Comparison of ENCODE assay signal across 8 cellular contexts in the genomic region with DNA sequence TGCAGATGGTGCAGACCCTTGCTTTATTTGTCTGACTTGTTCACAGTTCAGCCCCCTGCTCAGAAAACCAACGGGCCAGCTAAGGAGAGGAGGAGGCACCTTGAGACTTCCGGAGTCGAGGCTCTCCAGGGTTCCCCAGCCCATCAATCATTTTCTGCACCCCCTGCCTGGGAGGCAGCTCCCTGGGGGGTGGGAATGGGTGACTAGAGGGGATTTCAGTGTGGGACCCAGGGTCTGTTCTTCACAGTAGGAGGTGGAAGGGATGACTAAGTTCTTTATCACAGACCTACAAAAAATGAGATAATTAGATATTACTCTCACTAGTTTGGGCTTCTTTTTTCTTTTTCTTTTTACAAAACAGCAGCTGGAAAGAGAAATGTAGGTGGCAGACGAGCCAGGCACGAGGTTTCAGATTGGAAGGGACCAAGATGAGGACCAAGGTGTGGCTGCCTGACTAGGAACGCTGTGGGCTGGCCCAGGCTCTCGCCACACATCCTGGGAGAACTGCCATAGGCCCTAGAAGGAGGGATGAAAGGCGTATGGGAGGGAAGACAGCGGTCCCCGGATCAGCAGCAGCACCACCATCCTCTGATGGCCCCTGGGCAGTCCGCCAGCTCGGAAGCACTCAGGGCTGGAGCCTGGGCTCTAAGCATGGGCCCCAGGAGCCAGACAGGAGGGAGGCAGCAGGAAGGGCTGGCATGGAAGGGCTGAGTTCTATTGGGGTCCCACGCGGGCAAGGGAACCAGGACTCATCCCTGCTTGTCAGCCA. TPM values are rescaled to one million over a fixed set of nuclear protein-coding genes. Genes with fewer than 3 reads are reported as not detected.
DNase-seq lines count a peak whose midpoint lies in the region; ATAC-seq, FAIRE-seq and TF ChIP-seq lines count a peak whose summit lies in the region.

No MANE protein-coding gene starts in this region.

- H4K20me1 ChIP-seq in keratinocyte (ENCODE audit: control insufficient read depth, extremely low read depth, insufficient read depth, low read length), result no peaks in the 10 kb centered on the region

- no peaks in the 10 kb centered on the region for H3K27me3 ChIP-seq in keratinocyte (ENCODE audit: control insufficient read depth, extremely low read depth, insufficient read depth, low read length)

- no peak for TF ChIP-seq CTCF in keratinocyte (optimal IDR thresholded peaks at IDR 0.05 in 1 of 3, IDR thresholded peaks at IDR 0.05 in 1 of 3, conservative IDR thresholded peaks at IDR 0.05 in 1 of 3; ENCODE audit: extremely low read depth in 1 of 3, insufficient read depth in 2 of 3, low read length in 3 of 3)
- TF ChIP-seq CTCF in type B pancreatic cell (conservative IDR thresholded peaks at IDR 0.05), result no peak

- peaks cover 19% of the 10 kb centered on the region for H3K79me2 ChIP-seq in keratinocyte (ENCODE audit: control insufficient read depth, insufficient read depth, low read length)

- peak overlapping the region; percentile 71 for H3K27ac Mint-ChIP-seq in activated CD8-positive, alpha-beta memory T cell treated with anti-CD3 and anti-CD28 coated beads, Interleukin-2, amount 10 ng/mL, durations not matched to agents 7 days and 5 days
- H3K27ac Mint-ChIP-seq in activated naive CD8-positive, alpha-beta T cell treated with anti-CD3 and anti-CD28 coated beads, Interleukin-2, amount 50 U/mL, for 24 hours, result peak overlapping the region; percentile 64
- peak overlapping the region; percentile 41 for H3K27ac Mint-ChIP-seq in type B pancreatic cell

- H3K36me3 Mint-ChIP-seq in activated CD8-positive, alpha-beta memory T cell treated with anti-CD3 and anti-CD28 coated beads, Interleukin-2, amount 10 ng/mL, durations not matched to agents 7 days and 5 days, result peaks cover 7% of the 10 kb centered on the region
- peaks cover 7% of the 10 kb centered on the region for H3K36me3 Mint-ChIP-seq in activated naive CD8-positive, alpha-beta T cell treated with anti-CD3 and anti-CD28 coated beads, Interleukin-2, amount 50 U/mL, for 24 hours (ENCODE audit: low read depth)
- H3K36me3 Mint-ChIP-seq in type B pancreatic cell, result no peaks in the 10 kb centered on the region

- ATAC-seq in activated CD8-positive, alpha-beta memory T cell treated with anti-CD3 and anti-CD28 coated beads, Interleukin-2, amount 10 ng/mL, durations not matched to agents 7 days and 5 days, result no peak
- ATAC-seq in activated naive CD8-positive, alpha-beta T cell treated with anti-CD3 and anti-CD28 coated beads, Interleukin-2, amount 50 U/mL, for 24 hours, result no peak

- H3K9me3 ChIP-seq in keratinocyte (ENCODE audit: control insufficient read depth, low read depth, low read length), result no peaks in the 10 kb centered on the region

- no peak overlapping the region for H3K4me3 ChIP-seq in keratinocyte (ENCODE audit: control insufficient read depth in 2 of 3, extremely low read depth in 1 of 3, insufficient read depth in 2 of 3, low read depth in 1 of 3, low read length in 3 of 3)

- H3K27me3 Mint-ChIP-seq in activated CD8-positive, alpha-beta memory T cell treated with anti-CD3 and anti-CD28 coated beads, Interleukin-2, amount 10 ng/mL, durations not matched to agents 7 days and 5 days, result no peaks in the 10 kb centered on the region
- H3K27me3 Mint-ChIP-seq in activated naive CD8-positive, alpha-beta T cell treated with anti-CD3 and anti-CD28 coated beads, Interleukin-2, amount 50 U/mL, for 24 hours, result no peaks in the 10 kb centered on the region
- no peaks in the 10 kb centered on the region for H3K27me3 Mint-ChIP-seq in type B pancreatic cell

- peaks cover 0 to 8% of the 10 kb centered on the region in 2 experiments for H3K36me3 ChIP-seq in keratinocyte (ENCODE audit: control insufficient read depth in 2 of 2, extremely low read depth in 1 of 2, insufficient read depth in 2 of 2, low read length in 2 of 2)

- H3K4me3 Mint-ChIP-seq in activated CD8-positive, alpha-beta memory T cell treated with anti-CD3 and anti-CD28 coated beads, Interleukin-2, amount 10 ng/mL, durations not matched to agents 7 days and 5 days, result no peak overlapping the region
- no peak overlapping the region for H3K4me3 Mint-ChIP-seq in activated naive CD8-positive, alpha-beta T cell treated with anti-CD3 and anti-CD28 coated beads, Interleukin-2, amount 50 U/mL, for 24 hours
- no peak overlapping the region for H3K4me3 Mint-ChIP-seq in type B pancreatic cell

- H3K9ac ChIP-seq in keratinocyte (ENCODE audit: control insufficient read depth, extremely low read depth, insufficient read depth, low read length), result peak overlapping the region; percentile 53

- peaks cover 77% of the 10 kb centered on the region for H3K4me1 ChIP-seq in keratinocyte (ENCODE audit: control insufficient read depth, extremely low read depth, insufficient read depth, low read length)

- CTCF ChIA-PET in activated CD8-positive, alpha-beta memory T cell treated with anti-CD3 and anti-CD28 coated beads, Interleukin-2, amount 10 ng/mL, durations not matched to agents 7 days and 5 days (lab: Charles Lee), result interaction anchor here (0.8 to 6.9 kb wide), 7 partner anchors 13 to 167 kb away, joined by 3 to 74 read pairs (median 3); no protein-coding TSS in a partner anchor

- no peak overlapping the region for H2AFZ ChIP-seq in keratinocyte (ENCODE audit: control insufficient read depth, low read length)

- FAIRE-seq in keratinocyte (lab: Jason Lieb, UNC), result peak; percentile 49
- FAIRE-seq in HTR-8/SVneo (lab: Jason Lieb, UNC), result no peak

- DNase-seq in activated CD8-positive, alpha-beta memory T cell treated with anti-CD3 and anti-CD28 coated beads, Interleukin-2, amount 10 ng/mL, durations not matched to agents 7 days and 5 days, result no peak
- no peak for DNase-seq in activated CD8-positive, alpha-beta memory T cell treated with anti-CD3 and anti-CD28 coated beads, Interleukin-2, amount 50 U/mL, for 4 hours
- DNase-seq in activated naive CD8-positive, alpha-beta T cell treated with anti-CD3 and anti-CD28 coated beads, Interleukin-2, amount 50 U/mL, for 24 hours, result no peak
- DNase-seq in keratinocyte (ENCODE audit: low read depth, low spot score) (no peak), type B pancreatic cell (ENCODE audit: extremely low spot score, unreplicated experiment) (no peak), HPDE6-E6E7 (ENCODE audit: extremely low spot score) (no peak), HTR-8/SVneo (ENCODE audit: insufficient read length, low spot score) (no peak)
- no peak for DNase-seq in stimulated activated CD4-positive, alpha-beta T cell treated with anti-CD3 and anti-CD28 coated beads, Interleukin-15, amount 100 ng/mL, for 24 hours

- dilution Hi-C loops in keratinocyte (cut with MboI; ENCODE audit: extremely low pct_ligation_motif_present, low sequenced_read_pairs), result no loop called here

- H3K4me1 Mint-ChIP-seq in activated CD8-positive, alpha-beta memory T cell treated with anti-CD3 and anti-CD28 coated beads, Interleukin-2, amount 10 ng/mL, durations not matched to agents 7 days and 5 days, result peaks cover 35% of the 10 kb centered on the region
- H3K4me1 Mint-ChIP-seq in activated naive CD8-positive, alpha-beta T cell treated with anti-CD3 and anti-CD28 coated beads, Interleukin-2, amount 50 U/mL, for 24 hours, result peaks cover 31% of the 10 kb centered on the region
- peaks cover 8% of the 10 kb centered on the region for H3K4me1 Mint-ChIP-seq in type B pancreatic cell (ENCODE audit: unreplicated experiment)

- peak overlapping the region; percentile 79 for H3K4me2 ChIP-seq in keratinocyte (ENCODE audit: control insufficient read depth, extremely low read depth, insufficient read depth, low read depth, low read length)

- H3K27ac ChIP-seq in keratinocyte (ENCODE audit: control insufficient read depth, insufficient read depth, low read length), result peak overlapping the region; percentile 73

- peaks cover 4% of the 10 kb centered on the region for H3K9me1 ChIP-seq in keratinocyte (ENCODE audit: control insufficient read depth, extremely low read depth, insufficient read depth, low read length)

- H3K9me3 Mint-ChIP-seq in activated CD8-positive, alpha-beta memory T cell treated with anti-CD3 and anti-CD28 coated beads, Interleukin-2, amount 10 ng/mL, durations not matched to agents 7 days and 5 days (ENCODE audit: low read depth), result no peaks in the 10 kb centered on the region
- H3K9me3 Mint-ChIP-seq in activated naive CD8-positive, alpha-beta T cell treated with anti-CD3 and anti-CD28 coated beads, Interleukin-2, amount 50 U/mL, for 24 hours, result no peaks in the 10 kb centered on the region
- no peaks in the 10 kb centered on the region for H3K9me3 Mint-ChIP-seq in type B pancreatic cell

RNA-seq across cellular contexts. Expression of a gene that starts 14.2 kb away (rescaled TPM):
- 10 to 100 TPM; 78.7 to 82.6 TPM for total RNA-seq in activated CD8-positive, alpha-beta memory T cell treated with anti-CD3 and anti-CD28 coated beads, Interleukin-2, amount 10 ng/mL, durations not matched to agents 7 days and 5 days
- polyA plus RNA-seq in keratinocyte, result 92.5 to 99.2 TPM (median 95.9 TPM) in 3 replicates
- polyA plus RNA-seq in keratinocyte (2011; ENCODE audit: low read depth), result 28.6 TPM
- 93.8 and 123 TPM in 2 replicates for polyA plus RNA-seq in keratinocyte (2011; cell fraction: cytosol; rRNA removed)
- 58.4 and 68.3 TPM in 2 replicates for polyA plus RNA-seq in keratinocyte (2011; cell fraction: nucleus; rRNA removed)
- 40.9 and 62.6 TPM in 2 replicates for polyA plus RNA-seq in keratinocyte (2012; ENCODE audit: low replicate concordance)
- polyA minus RNA-seq in keratinocyte, result 62.9 to 78.3 TPM (median 72.1 TPM) in 3 replicates
- polyA minus RNA-seq in keratinocyte (2011; cell fraction: cytosol; rRNA and poly(A)+ RNA removed), result 57.2 TPM
- polyA minus RNA-seq in keratinocyte (2011; cell fraction: nucleus; rRNA and poly(A)+ RNA removed), result 16.5 and 17.5 TPM in 2 replicates
- 73.4 and 77.2 TPM in 2 replicates for total RNA-seq in type B pancreatic cell (ENCODE audit: low replicate concordance)

RNA-seq across cellular contexts. Expression of a gene that starts 39.6 kb away (rescaled TPM):
- total RNA-seq in activated CD8-positive, alpha-beta memory T cell treated with anti-CD3 and anti-CD28 coated beads, Interleukin-2, amount 10 ng/mL, durations not matched to agents 7 days and 5 days, result 10 to 100 TPM; 11.9 to 12.1 TPM
- polyA plus RNA-seq in keratinocyte, result 0.54 to 1.9 TPM (median 0.71 TPM) in 3 replicates
- 0.56 TPM for polyA plus RNA-seq in keratinocyte (2011; ENCODE audit: low read depth)
- 0.79 and 1.1 TPM in 2 replicates for polyA plus RNA-seq in keratinocyte (2011; cell fraction: cytosol; rRNA removed)
- polyA plus RNA-seq in keratinocyte (2011; cell fraction: nucleus; rRNA removed), result 2.0 and 2.3 TPM in 2 replicates
- 1.4 and 2.1 TPM in 2 replicates for polyA plus RNA-seq in keratinocyte (2012; ENCODE audit: low replicate concordance)
- 1.3 to 5.1 TPM (median 1.8 TPM) in 3 replicates for polyA minus RNA-seq in keratinocyte
- polyA minus RNA-seq in keratinocyte (2011; cell fraction: cytosol; rRNA and poly(A)+ RNA removed), result not detected
- 1.6 and 2.2 TPM in 2 replicates for polyA minus RNA-seq in keratinocyte (2011; cell fraction: nucleus; rRNA and poly(A)+ RNA removed)
- 20.6 and 38.8 TPM in 2 replicates for total RNA-seq in type B pancreatic cell (ENCODE audit: low replicate concordance)
